Comparison of ENCODE assay signal across 21 cellular contexts in genomic region chr1:83130886-83131691, GRCh38.
"Had no signal": no experiment of that assay in that cellular context is flagged by ENCODE, and none has a peak within 500 bp of the region (broad histone marks: within the 10 kb centered on the region; RNA-seq: fewer than 3 reads in every experiment).

No MANE protein-coding gene starts in this region.

- DNase-seq: activated CD4-positive, alpha-beta T cell treated with anti-CD3 and anti-CD28 coated beads, Interleukin-2, amount 10 ng/mL, durations not matched to agents 24 days and 14 days; activated CD4-positive, CD25-positive, alpha-beta regulatory T cell; activated CD8-positive, alpha-beta memory T cell treated with anti-CD3 and anti-CD28 coated beads for 24 hours; activated naive CD8-positive, alpha-beta T cell treated with anti-CD3 and anti-CD28 coated beads, Interleukin-2, amount 10 ng/mL, durations not matched to agents 7 days and 5 days; anterior cingulate cortex; cerebellar nuclear complex; effector CD8-positive, alpha-beta T cell; glutamatergic neuron; immature natural killer cell; mesendoderm; occipital lobe; stimulated activated CD4-positive, alpha-beta T cell treated with anti-CD3 and anti-CD28 coated beads, Interleukin-4, amount 100 ng/mL, for 4 hours; stimulated activated CD8-positive, alpha-beta memory T cell treated with anti-CD3 and anti-CD28 coated beads, Interleukin-4, amount 100 ng/mL, for 48 hours; stimulated activated naive CD4-positive, alpha-beta T cell treated with Interleukin-2 at 50 U/mL for 16 hours; substantia nigra had no signal

- H3K36me3 Mint-ChIP-seq: activated naive CD8-positive, alpha-beta T cell treated with anti-CD3 and anti-CD28 coated beads, Interleukin-2, amount 10 ng/mL, durations not matched to agents 7 days and 5 days; immature natural killer cell had no signal

- H3K27me3 Mint-ChIP-seq: activated CD4-positive, alpha-beta T cell treated with anti-CD3 and anti-CD28 coated beads, Interleukin-2, amount 10 ng/mL, durations not matched to agents 24 days and 14 days; activated naive CD8-positive, alpha-beta T cell treated with anti-CD3 and anti-CD28 coated beads, Interleukin-2, amount 10 ng/mL, durations not matched to agents 7 days and 5 days; natural killer cell treated with Interleukin-12 subunit alpha and Interleukin-12 subunit beta and Interleukin-15 and Interleukin-18, amount 100 ng/mL, for 72 hours had no signal

- H3K9me3 ChIP-seq: right atrium auricular region, tibial nerve, vagina had no signal

- ATAC-seq: natural killer cell treated with Interleukin-12 subunit alpha and Interleukin-12 subunit beta and Interleukin-15 and Interleukin-18, amount 100 ng/mL, for 72 hours had no signal

- H3K4me3 Mint-ChIP-seq: activated CD4-positive, alpha-beta T cell treated with anti-CD3 and anti-CD28 coated beads, Interleukin-2, amount 10 ng/mL, durations not matched to agents 24 days and 14 days; activated naive CD8-positive, alpha-beta T cell treated with anti-CD3 and anti-CD28 coated beads, Interleukin-2, amount 10 ng/mL, durations not matched to agents 7 days and 5 days; immature natural killer cell; natural killer cell treated with Interleukin-12 subunit alpha and Interleukin-12 subunit beta and Interleukin-15 and Interleukin-18, amount 100 ng/mL, for 72 hours had no signal

- H3K27me3 ChIP-seq: foreskin keratinocyte, right atrium auricular region, tibial nerve, vagina had no signal

- H3K4me1 Mint-ChIP-seq: activated CD4-positive, alpha-beta T cell treated with anti-CD3 and anti-CD28 coated beads, Interleukin-2, amount 10 ng/mL, durations not matched to agents 24 days and 14 days; activated naive CD8-positive, alpha-beta T cell treated with anti-CD3 and anti-CD28 coated beads, Interleukin-2, amount 10 ng/mL, durations not matched to agents 7 days and 5 days; immature natural killer cell had no signal

- H3K36me3 ChIP-seq: right atrium auricular region, tibial nerve, vagina had no signal

- H3K9me3 Mint-ChIP-seq: activated CD4-positive, alpha-beta T cell treated with anti-CD3 and anti-CD28 coated beads, Interleukin-2, amount 10 ng/mL, durations not matched to agents 24 days and 14 days had no signal

- H3K4me3 ChIP-seq: right atrium auricular region, skin epidermis, tibial nerve, vagina had no signal

- H3K27ac Mint-ChIP-seq: activated CD4-positive, alpha-beta T cell treated with anti-CD3 and anti-CD28 coated beads, Interleukin-2, amount 10 ng/mL, durations not matched to agents 24 days and 14 days; activated naive CD8-positive, alpha-beta T cell treated with anti-CD3 and anti-CD28 coated beads, Interleukin-2, amount 10 ng/mL, durations not matched to agents 7 days and 5 days; immature natural killer cell; natural killer cell treated with Interleukin-12 subunit alpha and Interleukin-12 subunit beta and Interleukin-15 and Interleukin-18, amount 100 ng/mL, for 72 hours had no signal

- H3K4me1 ChIP-seq: foreskin keratinocyte, right atrium auricular region, tibial nerve, vagina had no signal

- H3K27ac ChIP-seq: foreskin keratinocyte, right atrium auricular region, skin epidermis, tibial nerve, vagina had no signal
